8 cellular contexts compared by ENCODE assay signal in the genomic region with DNA sequence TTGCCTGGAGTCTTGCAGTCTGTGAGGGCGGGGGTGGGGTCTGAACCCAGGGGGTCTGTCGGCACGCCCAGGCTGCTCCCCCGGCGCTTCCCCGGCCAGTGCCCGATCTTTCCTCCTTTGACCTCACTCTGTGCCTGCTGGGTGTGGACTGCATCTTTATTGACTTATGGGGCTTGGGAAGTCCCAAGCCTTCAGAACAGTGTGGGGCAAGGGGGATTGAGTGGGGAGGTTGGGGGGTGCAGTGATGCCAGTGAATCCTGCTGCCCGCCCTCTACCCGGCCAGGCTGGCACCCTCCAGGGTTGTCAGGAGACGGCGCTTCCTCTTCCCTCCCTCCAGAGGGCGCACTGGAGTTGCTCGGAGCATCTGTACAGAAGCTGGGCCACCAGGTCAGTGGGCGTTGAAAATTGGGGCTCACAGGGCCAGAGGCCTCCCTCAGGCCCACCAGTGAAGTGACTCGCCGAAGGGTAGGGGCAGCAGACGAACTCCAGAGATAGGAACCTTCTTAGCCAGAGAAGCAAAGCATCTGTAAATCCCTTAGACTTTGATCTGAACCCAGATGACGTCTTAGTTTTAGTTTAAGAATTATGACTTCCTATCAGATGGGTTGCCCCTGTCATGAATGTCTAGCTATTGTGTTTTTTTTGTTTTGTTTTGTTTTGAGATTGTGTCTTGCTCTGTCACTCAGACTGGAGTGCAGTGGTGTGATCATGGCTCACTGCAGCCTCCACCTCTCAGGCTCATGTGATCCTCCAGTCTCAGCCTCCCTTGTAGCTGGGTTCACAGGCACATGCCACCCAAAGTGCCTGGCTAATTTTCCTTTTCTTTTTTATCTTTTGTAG.
DNase-seq lines count a peak whose midpoint lies in the region; ATAC-seq and TF ChIP-seq lines count a peak whose summit lies in the region.

No MANE protein-coding gene starts in this region.

- H3K27ac ChIP-seq in coronary artery = no peak overlapping the region

- H3K4me1 Mint-ChIP-seq in mesothelial cell of epicardium = peaks cover 18% of the 10 kb centered on the region

- peak; percentile 55 for DNase-seq in Daoy (ENCODE audit: low read depth)
- DNase-seq in coronary artery (ENCODE audit: low spot score) = no peak
- DNase-seq in mesothelial cell of epicardium (ENCODE audit: low spot score in 2 of 2, unreplicated experiment in 2 of 2) = no peak
- peak; percentile 64 for DNase-seq in superior temporal gyrus (ENCODE audit: extremely low spot score)
- DNase-seq in NCI-H2081 treated with DMSO at 0.1 percent for 48 hours (lab: John Stamatoyannopoulos, UW) = no peak

- H3K4me3 ChIP-seq in coronary artery = no peak overlapping the region

- H3K27me3 Mint-ChIP-seq in mesothelial cell of epicardium (ENCODE audit: low read depth) = no peaks in the 10 kb centered on the region

- no peaks in the 10 kb centered on the region for H3K9me3 Mint-ChIP-seq in mesothelial cell of epicardium

- peak; percentile 79 for TF ChIP-seq CTCF in LNCAP (IDR thresholded peaks at IDR 0.05)
- peak; percentile 25 for TF ChIP-seq CTCF in coronary artery (IDR thresholded peaks at IDR 0.05)
- peak; percentile 60 for TF ChIP-seq CTCF in mesothelial cell of epicardium (IDR thresholded peaks at IDR 0.05; ENCODE audit: unreplicated experiment)

- H3K27ac Mint-ChIP-seq in mesothelial cell of epicardium = peak overlapping the region; percentile 14

- no peak overlapping the region for H3K4me3 Mint-ChIP-seq in mesothelial cell of epicardium

- peak; percentile 71 to 73 for ATAC-seq in activated CD4-positive, CD25-positive, alpha-beta regulatory T cell treated with anti-CD3 and anti-CD28 coated beads, Interleukin-2, amount 50 U/mL, for 24 hours
- ATAC-seq in HG02610 (IDR thresholded peaks at IDR 0.05; ENCODE audit: unreplicated experiment) = no peak

- peaks cover 1% of the 10 kb centered on the region for H3K36me3 Mint-ChIP-seq in mesothelial cell of epicardium

Comparison
In these comparisons a context has a peak if more than half of its experiments do, and no peak if none do; other contexts are left out.
1. DNase-seq: peak in Daoy (single experiment) and superior temporal gyrus (single experiment); none in coronary artery (single experiment), mesothelial cell of epicardium (0 of 2) and NCI-H2081 treated with DMSO at 0.1 percent for 48 hours (single experiment).
2. CTCF ChIP-seq: peak in every context shown above with its lines; median percentile 79 in LNCAP; 60 in mesothelial cell of epicardium; 25 in coronary artery.